21 cellular contexts compared by ENCODE assay signal in the genomic region with DNA sequence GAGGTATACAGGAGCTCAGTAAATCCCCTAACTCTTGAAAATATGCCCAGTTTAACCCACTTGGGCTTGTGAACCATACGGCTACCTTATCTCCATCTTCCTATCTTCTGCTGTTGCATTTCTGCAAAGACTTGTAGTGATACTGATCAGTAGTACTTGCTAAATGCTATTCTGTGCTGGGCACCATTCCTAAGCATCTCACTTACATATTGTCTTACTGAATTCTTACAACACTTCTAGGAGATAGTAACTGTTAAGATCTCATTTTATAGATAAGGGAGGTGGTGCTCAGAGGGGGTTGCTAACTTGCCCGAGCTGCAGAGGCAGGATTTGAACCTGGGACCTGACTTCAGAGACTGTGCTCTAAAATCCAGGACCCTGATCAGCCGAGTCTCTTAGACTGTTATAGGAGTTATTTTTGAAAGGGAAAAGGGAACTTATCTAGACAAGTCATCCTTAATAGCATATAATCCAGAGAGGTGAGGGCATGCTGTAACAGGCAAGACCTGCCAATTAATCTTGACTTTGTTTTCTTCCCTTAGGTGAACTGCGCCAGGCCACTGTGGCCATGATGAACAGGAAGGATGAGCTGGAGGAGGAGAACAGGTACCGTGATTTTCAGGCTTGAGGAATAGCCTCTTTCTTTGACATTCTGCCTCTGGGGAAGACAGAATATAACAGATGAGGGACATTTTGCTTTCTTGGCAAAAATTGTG.
A peak's percentile ranks its signal among the peaks of the same experiment; 100 is the strongest.
DNase-seq lines count a peak whose midpoint lies in the region; ATAC-seq, FAIRE-seq and TF ChIP-seq lines count a peak whose summit lies in the region.
"Had no signal": no experiment of that assay in that cellular context is flagged by ENCODE, and none has a peak within 500 bp of the region (broad histone marks: within the 10 kb centered on the region; RNA-seq: fewer than 3 reads in every experiment).

No MANE protein-coding gene starts in this region.

- no peaks in the 10 kb centered on the region for H4K20me1 ChIP-seq in BLaER1

- H3K79me1 ChIP-seq in mesendoderm (ENCODE audit: low read length): no peaks in the 10 kb centered on the region

- H2BK120ac ChIP-seq in mesendoderm (ENCODE audit: low read depth, low read length): no peak overlapping the region

- H2AK5ac ChIP-seq in mesendoderm (ENCODE audit: low read length): no peak overlapping the region

- DNase-seq in HPDE6-E6E7 (ENCODE audit: extremely low spot score) (peak; percentile 40), epithelial cell of esophagus (ENCODE audit: low read depth) (peak; percentile 77), mesendoderm (peak; percentile 82), gastrocnemius medialis (no peak), urothelium cell line (ENCODE audit: low spot score) (no peak), NCI-H2171 treated with DMSO at 0.1 percent for 48 hours (lab: John Stamatoyannopoulos, UW) (no peak)
- DNase-seq: CD4-positive, CD25-positive, alpha-beta regulatory T cell; COR-L47; DMS 273 treated with DMSO at 0.1 percent for 48 hours; DMS79 treated with DMSO at 0.1 percent for 48 hours; GM23248; MV-4-11; NCI-H1694; NCI-H2081; NK-92 treated with Interleukin-12 subunit alpha and Interleukin-12 subunit beta, amount 100 ng/mL, for 24 hours; SJCRH30 had no signal

- no peak overlapping the region for H2BK5ac ChIP-seq in mesendoderm (ENCODE audit: low read length)

- H3K9me3 ChIP-seq in BLaER1: no peaks in the 10 kb centered on the region
- H3K9me3 ChIP-seq in gastrocnemius medialis: no peaks in the 10 kb centered on the region
- H3K9me3 ChIP-seq: A549, HAP-1, SJCRH30 had no signal

- no peak overlapping the region for H3K23ac ChIP-seq in mesendoderm (ENCODE audit: low read length)

- H3K79me2 ChIP-seq in mesendoderm (ENCODE audit: control insufficient read depth, insufficient read depth, low read length): no peaks in the 10 kb centered on the region

- H3K27ac ChIP-seq in BLaER1: peak overlapping the region; percentile 64; the same call in 1 of the 2 replicates
- no peak overlapping the region for H3K27ac ChIP-seq in mesendoderm (ENCODE audit: low read depth, low read length)
- H3K27ac ChIP-seq in gastrocnemius medialis: no peak overlapping the region
- H3K27ac ChIP-seq: A549, GM23248, HL-60, SJCRH30 had no signal

- H3K4me1 ChIP-seq in BLaER1 (peaks cover 64% of the 10 kb centered on the region), mesendoderm (ENCODE audit: control insufficient read depth, low read depth, low read length) (no peaks in the 10 kb centered on the region), gastrocnemius medialis (no peaks in the 10 kb centered on the region)
- H3K4me1 ChIP-seq: A549, HAP-1, SJCRH30 had no signal

- no peak overlapping the region for H4K8ac ChIP-seq in mesendoderm (ENCODE audit: low read depth, low read length)

- intact Hi-C loops in gastrocnemius medialis (cut with DNase I; ENCODE audit: low total_unique reads): no loop called here

- H3K18ac ChIP-seq in mesendoderm (ENCODE audit: low read length): no peak overlapping the region

- FAIRE-seq in urothelium cell line (lab: Jason Lieb, UNC): no peak
- FAIRE-seq: A549 had no signal

- TF ChIP-seq CTCF in epithelial cell of esophagus (IDR thresholded peaks at IDR 0.05; ENCODE audit: insufficient read depth, low read depth, low read length, missing control alignments) (no peak), gastrocnemius medialis (IDR thresholded peaks at IDR 0.05 in 4 of 5, conservative IDR thresholded peaks at IDR 0.05 in 1 of 5) (no peak)

- no peak overlapping the region for H2BK15ac ChIP-seq in mesendoderm (replicated peaks; ENCODE audit: low read depth)

- no peak overlapping the region for H3K56ac ChIP-seq in mesendoderm (ENCODE audit: low read length)

- TF ChIP-seq POLR2A in gastrocnemius medialis (IDR thresholded peaks at IDR 0.05): no peak

- no peak overlapping the region for H3K4me3 ChIP-seq in BLaER1
- H3K4me3 ChIP-seq in epithelial cell of esophagus (ENCODE audit: low read length): no peak overlapping the region
- H3K4me3 ChIP-seq in mesendoderm (ENCODE audit: low read length): no peak overlapping the region
- no peak overlapping the region for H3K4me3 ChIP-seq in gastrocnemius medialis
- H3K4me3 ChIP-seq: A549, GM23248, HAP-1, SJCRH30 had no signal

- H4K5ac ChIP-seq in mesendoderm (ENCODE audit: low read length): no peak overlapping the region

- ATAC-seq in gastrocnemius medialis: no peak
- ATAC-seq: A549, Panc1 had no signal

- in situ Hi-C loops in gastrocnemius medialis (cut with MboI; ENCODE audit: low sequenced_read_pairs in 4 of 4): no loop called here

- H3K4me2 ChIP-seq in BLaER1 (peak overlapping the region; percentile 72), mesendoderm (ENCODE audit: low read length) (no peak overlapping the region)
- H3K4me2 ChIP-seq: A549 had no signal

- no peak overlapping the region for H3K4ac ChIP-seq in mesendoderm (ENCODE audit: low read depth, low read length)

- H3K9ac ChIP-seq in BLaER1: peak overlapping the region; percentile 35; the same call in 1 of the 2 replicates
- no peak overlapping the region for H3K9ac ChIP-seq in mesendoderm (ENCODE audit: low read length)
- H3K9ac ChIP-seq: GM23248 had no signal

- peaks cover 41% of the 10 kb centered on the region for H3K36me3 ChIP-seq in BLaER1
- H3K36me3 ChIP-seq in mesendoderm (ENCODE audit: control insufficient read depth, insufficient read depth, low read length): no peaks in the 10 kb centered on the region
- H3K36me3 ChIP-seq in gastrocnemius medialis: peaks cover 0 to 8% of the 10 kb centered on the region in 2 donors
- H3K36me3 ChIP-seq: HAP-1, SJCRH30 had no signal

- no CpG with 5 or more reads among the region's 5 CpGs for WGBS in mesendoderm (ENCODE audit: extremely low coverage, insufficient coverage, low lambda C conversion rate)

- H3K27me3 ChIP-seq in BLaER1: no peaks in the 10 kb centered on the region
- H3K27me3 ChIP-seq in mesendoderm (ENCODE audit: insufficient read depth, low read length, poor library complexity): no peaks in the 10 kb centered on the region
- H3K27me3 ChIP-seq in gastrocnemius medialis: no peaks in the 10 kb centered on the region
- H3K27me3 ChIP-seq: SJCRH30 had no signal

Comparison
In these comparisons a context has a peak if more than half of its experiments do, and no peak if none do; other contexts are left out.
1. DNase-seq: peak in HPDE6-E6E7 (single experiment), epithelial cell of esophagus (single experiment) and mesendoderm (single experiment); none in gastrocnemius medialis (0 of 2), urothelium cell line (single experiment) and NCI-H2171 treated with DMSO at 0.1 percent for 48 hours (single experiment).